In the genomic region with DNA sequence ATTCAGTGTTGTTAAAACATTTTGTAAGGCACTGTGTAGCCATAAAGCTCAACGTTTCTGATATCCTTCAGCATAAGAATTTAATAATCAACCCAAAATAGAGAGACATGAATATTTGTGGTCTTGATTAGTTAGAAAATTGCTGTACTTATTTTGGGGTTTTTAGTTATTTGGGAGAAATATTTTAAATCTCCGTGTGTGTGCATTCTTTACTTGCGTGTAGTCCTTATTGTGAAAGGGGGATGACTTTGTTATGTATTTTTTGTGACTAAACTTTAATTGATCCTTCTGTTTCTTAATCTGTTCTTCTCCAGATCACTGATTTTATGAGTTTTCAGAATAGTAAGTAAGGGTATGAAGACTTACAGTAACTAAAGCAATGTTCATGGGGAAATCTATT, we compare ENCODE assay signal across 18 cellular contexts.
"Had no signal": no experiment of that assay in that cellular context is flagged by ENCODE, and none has a peak within 500 bp of the region (broad histone marks: within the 10 kb centered on the region; RNA-seq: fewer than 3 reads in every experiment).

No MANE protein-coding gene starts in this region.

- H3K4me1 Mint-ChIP-seq: activated CD4-positive, alpha-beta T cell treated with anti-CD3 and anti-CD28 coated beads, Interleukin-2, amount 10 ng/mL, durations not matched to agents 24 days and 14 days; activated naive CD8-positive, alpha-beta T cell treated with anti-CD3 and anti-CD28 coated beads, Interleukin-2, amount 10 ng/mL, durations not matched to agents 7 days and 5 days; neural crest cell had no signal

- H3K9me3 Mint-ChIP-seq: activated CD4-positive, alpha-beta T cell treated with anti-CD3 and anti-CD28 coated beads, Interleukin-2, amount 10 ng/mL, durations not matched to agents 24 days and 14 days; activated CD8-positive, alpha-beta T cell treated with anti-CD3 and anti-CD28 coated beads for 36 hours; activated naive CD8-positive, alpha-beta T cell treated with anti-CD3 and anti-CD28 coated beads, Interleukin-2, amount 10 ng/mL, durations not matched to agents 7 days and 5 days; activated T-helper 17 cell treated with anti-CD3 and anti-CD28 coated beads, Interleukin-2, amount 50 U/mL, for 72 hours; naive B cell; neural crest cell; stimulated activated naive B cell treated with anti-CD40 and anti-IgM and Interleukin-4, amounts not matched to agents 10 μg/mL and 1 μg/mL and 100 μg/mL, for 72 hours had no signal

- H3K27ac Mint-ChIP-seq: activated CD4-positive, alpha-beta T cell treated with anti-CD3 and anti-CD28 coated beads, Interleukin-2, amount 10 ng/mL, durations not matched to agents 24 days and 14 days; activated CD8-positive, alpha-beta T cell treated with anti-CD3 and anti-CD28 coated beads for 36 hours; activated naive CD8-positive, alpha-beta T cell treated with anti-CD3 and anti-CD28 coated beads, Interleukin-2, amount 10 ng/mL, durations not matched to agents 7 days and 5 days; activated T-helper 17 cell treated with anti-CD3 and anti-CD28 coated beads, Interleukin-2, amount 50 U/mL, for 72 hours; naive B cell; stimulated activated naive B cell treated with anti-CD40 and anti-IgM and Interleukin-4, amounts not matched to agents 10 μg/mL and 1 μg/mL and 100 μg/mL, for 72 hours had no signal

- ATAC-seq: activated CD8-positive, alpha-beta T cell treated with anti-CD3 and anti-CD28 coated beads for 36 hours; activated T-helper 17 cell treated with anti-CD3 and anti-CD28 coated beads, Interleukin-2, amount 50 U/mL, for 72 hours; body of pancreas; left ventricle myocardium superior; right lobe of liver; stimulated activated naive B cell treated with anti-CD40 and anti-IgM and Interleukin-4, amounts not matched to agents 10 μg/mL and 1 μg/mL and 100 μg/mL, for 72 hours had no signal

- H3K27me3 ChIP-seq: body of pancreas, esophagus muscularis mucosa, right lobe of liver had no signal

- H3K4me3 ChIP-seq: body of pancreas, esophagus muscularis mucosa, psoas muscle, right lobe of liver had no signal

- H3K27me3 Mint-ChIP-seq: activated CD4-positive, alpha-beta T cell treated with anti-CD3 and anti-CD28 coated beads, Interleukin-2, amount 10 ng/mL, durations not matched to agents 24 days and 14 days; activated CD8-positive, alpha-beta T cell treated with anti-CD3 and anti-CD28 coated beads for 36 hours; activated naive CD8-positive, alpha-beta T cell treated with anti-CD3 and anti-CD28 coated beads, Interleukin-2, amount 10 ng/mL, durations not matched to agents 7 days and 5 days; activated T-helper 17 cell treated with anti-CD3 and anti-CD28 coated beads, Interleukin-2, amount 50 U/mL, for 72 hours; naive B cell; stimulated activated naive B cell treated with anti-CD40 and anti-IgM and Interleukin-4, amounts not matched to agents 10 μg/mL and 1 μg/mL and 100 μg/mL, for 72 hours had no signal

- H3K36me3 Mint-ChIP-seq: naive B cell had no signal

- H3K9me3 ChIP-seq: body of pancreas, esophagus muscularis mucosa, psoas muscle, right lobe of liver had no signal

- H3K4me1 ChIP-seq: body of pancreas, right lobe of liver had no signal

- H3K27ac ChIP-seq: body of pancreas, esophagus muscularis mucosa, psoas muscle, right lobe of liver had no signal

- H3K36me3 ChIP-seq: right lobe of liver had no signal

- DNase-seq: activated CD4-positive, alpha-beta T cell treated with anti-CD3 and anti-CD28 coated beads, Interleukin-2, amount 10 ng/mL, durations not matched to agents 24 days and 14 days; activated CD8-positive, alpha-beta T cell treated with anti-CD3 and anti-CD28 coated beads for 36 hours; activated naive CD4-positive, alpha-beta T cell treated with Interleukin-2 at 50 U/mL for 16 hours; activated naive CD8-positive, alpha-beta T cell treated with anti-CD3 and anti-CD28 coated beads, Interleukin-2, amount 10 ng/mL, durations not matched to agents 7 days and 5 days; activated T-cell treated with anti-CD3 and anti-CD28 coated beads, Interleukin-2, amount 50 U/mL, for 1 hour; amygdala; body of pancreas; dermis blood vessel endothelial cell; effector memory CD4-positive, alpha-beta T cell; left ventricle myocardium superior; naive B cell; psoas muscle; right lobe of liver; stimulated activated CD4-positive, alpha-beta T cell treated with anti-CD3 and anti-CD28 coated beads, Interleukin-4, amount 100 ng/mL, for 24 hours; stimulated activated naive B cell treated with anti-CD40 and anti-IgM and Interleukin-4, amounts not matched to agents 10 μg/mL and 1 μg/mL and 100 μg/mL, for 72 hours had no signal

- H3K4me3 Mint-ChIP-seq: activated CD4-positive, alpha-beta T cell treated with anti-CD3 and anti-CD28 coated beads, Interleukin-2, amount 10 ng/mL, durations not matched to agents 24 days and 14 days; activated CD8-positive, alpha-beta T cell treated with anti-CD3 and anti-CD28 coated beads for 36 hours; activated naive CD8-positive, alpha-beta T cell treated with anti-CD3 and anti-CD28 coated beads, Interleukin-2, amount 10 ng/mL, durations not matched to agents 7 days and 5 days; activated T-helper 17 cell treated with anti-CD3 and anti-CD28 coated beads, Interleukin-2, amount 50 U/mL, for 72 hours; naive B cell; neural crest cell; stimulated activated naive B cell treated with anti-CD40 and anti-IgM and Interleukin-4, amounts not matched to agents 10 μg/mL and 1 μg/mL and 100 μg/mL, for 72 hours had no signal
